ENCODE assay signal across 18 cellular contexts in genomic region chr18:43627833-43628370, GRCh38.
DNase-seq lines count a peak whose midpoint lies in the region; ATAC-seq and TF ChIP-seq lines count a peak whose summit lies in the region.
"Had no signal": no experiment of that assay in that cellular context is flagged by ENCODE, and none has a peak within 500 bp of the region (broad histone marks: within the 10 kb centered on the region; RNA-seq: fewer than 3 reads in every experiment).

No MANE protein-coding gene starts in this region.

- H3K79me1 ChIP-seq in mesenchymal stem cell (replicated peaks; ENCODE audit: low read length, poor library complexity, severe bottlenecking), result no peaks in the 10 kb centered on the region

- DNase-seq in DMS79 treated with DMSO at 0.1 percent for 48 hours (lab: John Stamatoyannopoulos, UW) (peak; percentile 22), NCI-H146 (lab: John Stamatoyannopoulos, UW) (peak; percentile 100), NCI-H748 (lab: John Stamatoyannopoulos, UW; ENCODE audit: unreplicated experiment) (peak; percentile 100), mesenchymal stem cell (no peak), KBM-7 (no peak), T-helper 9 cell (no peak), GM10248 (ENCODE audit: extremely low spot score) (no peak)
- DNase-seq: activated naive CD8-positive, alpha-beta T cell treated with anti-CD3 and anti-CD28 coated beads, Interleukin-2, amount 10 ng/mL, durations not matched to agents 7 days and 5 days; body of pancreas; GOT3; heart left ventricle; NCI-H2029 treated with DMSO at 0.1 percent for 48 hours; ovary; stimulated activated naive B cell treated with anti-CD40 and anti-IgM and Interleukin-4, amounts not matched to agents 10 μg/mL and 1 μg/mL and 100 μg/mL, for 72 hours had no signal

- H3K4ac ChIP-seq in mesenchymal stem cell (ENCODE audit: low read depth in 1 of 2, low read length in 2 of 2), result no peak overlapping the region

- H3K36me3 ChIP-seq in mesenchymal stem cell (ENCODE audit: control insufficient read depth in 1 of 2, insufficient read depth in 2 of 2, low read depth in 1 of 2, low read length in 2 of 2), result no peaks in the 10 kb centered on the region
- H3K36me3 ChIP-seq: heart left ventricle, ovary had no signal

- H3K9ac ChIP-seq in mesenchymal stem cell (ENCODE audit: low read length), result no peak overlapping the region

- in situ Hi-C loops in KBM-7 (cut with MboI; ENCODE audit: low pct_unique_long_range_greater_than_20kb, low sequenced_read_pairs), result no loop called here

- TF ChIP-seq CTCF in GM10248 (IDR thresholded peaks at IDR 0.05; ENCODE audit: control extremely low read depth, extremely low read depth, low read depth, missing control alignments), result no peak

- no peak overlapping the region for H2AFZ ChIP-seq in mesenchymal stem cell (ENCODE audit: low read depth, low read length)

- H2BK12ac ChIP-seq in mesenchymal stem cell (ENCODE audit: low read length in 2 of 2), result no peak overlapping the region

- no peak overlapping the region for H2BK5ac ChIP-seq in mesenchymal stem cell (ENCODE audit: low read depth, low read length, poor library complexity, severe bottlenecking)

- no peak overlapping the region for H3K23ac ChIP-seq in mesenchymal stem cell (ENCODE audit: low read length in 2 of 2)

- no peak overlapping the region for H3K27ac ChIP-seq in mesenchymal stem cell (ENCODE audit: low read length, poor library complexity, severe bottlenecking)
- H3K27ac ChIP-seq: body of pancreas, coronary artery, heart left ventricle, ovary had no signal

- H3K14ac ChIP-seq in mesenchymal stem cell (ENCODE audit: low read length in 2 of 2), result peak overlapping the region in 1 of 2 experiments; percentile 75

- H3K27me3 ChIP-seq in mesenchymal stem cell (ENCODE audit: control insufficient read depth in 1 of 2, insufficient read depth in 1 of 2, low read length in 2 of 2), result no peaks in the 10 kb centered on the region
- H3K27me3 ChIP-seq: body of pancreas, heart left ventricle, ovary had no signal

- H3K4me3 ChIP-seq in mesenchymal stem cell (ENCODE audit: insufficient read depth in 1 of 2, low read depth in 1 of 2, low read length in 2 of 2), result no peak overlapping the region
- H3K4me3 ChIP-seq: body of pancreas, coronary artery, heart left ventricle, lung, ovary had no signal

- WGBS in mesenchymal stem cell, result 81% methylated on average over 2 of the region's 3 CpGs

- POLR2A ChIA-PET in GM10248 (lab: Yijun Ruan, JAX), result interaction anchor here (0.6 kb wide), 1 partner anchor 1928 kb away, joined by 4 read pairs; no protein-coding TSS in a partner anchor

- H3K4me2 ChIP-seq in mesenchymal stem cell (ENCODE audit: low read length, poor library complexity, severe bottlenecking), result no peak overlapping the region

- no peaks in the 10 kb centered on the region for H3K4me1 ChIP-seq in mesenchymal stem cell (ENCODE audit: control insufficient read depth, insufficient read depth, low read depth, low read length)
- H3K4me1 ChIP-seq: body of pancreas, heart left ventricle had no signal

- H2BK120ac ChIP-seq in mesenchymal stem cell (ENCODE audit: low read depth, low read length), result no peak overlapping the region

- CTCF ChIA-PET in GM10248 (lab: Yijun Ruan, JAX), result no interaction called here

- no peak overlapping the region for H4K8ac ChIP-seq in mesenchymal stem cell (ENCODE audit: low read length)

- no peak for ATAC-seq in HG03039 (IDR thresholded peaks at IDR 0.05; ENCODE audit: unreplicated experiment)
- ATAC-seq: body of pancreas; heart left ventricle; sciatic nerve; stimulated activated naive B cell treated with anti-CD40 and anti-IgM and Interleukin-4, amounts not matched to agents 10 μg/mL and 1 μg/mL and 100 μg/mL, for 72 hours had no signal

- H2BK15ac ChIP-seq in mesenchymal stem cell (ENCODE audit: low read depth, poor library complexity, severe bottlenecking), result peak overlapping the region; percentile 56

- no peaks in the 10 kb centered on the region for H3K9me3 ChIP-seq in mesenchymal stem cell (ENCODE audit: control insufficient read depth, low read length)
- H3K9me3 ChIP-seq: body of pancreas, heart left ventricle, ovary had no signal

- H2AK5ac ChIP-seq in mesenchymal stem cell (ENCODE audit: low read length, severe bottlenecking), result no peak overlapping the region

- H4K91ac ChIP-seq in mesenchymal stem cell (ENCODE audit: low read length), result peak overlapping the region; percentile 56

- H3K18ac ChIP-seq in mesenchymal stem cell (ENCODE audit: low read depth in 1 of 2, low read length in 2 of 2), result peak overlapping the region in 1 of 2 experiments; percentile 34

Comparison
In these comparisons a context has a peak if more than half of its experiments do, and no peak if none do; other contexts are left out.
1. DNase-seq: peak in DMS79 treated with DMSO at 0.1 percent for 48 hours (single experiment), NCI-H146 (single experiment) and NCI-H748 (single experiment); none in mesenchymal stem cell (single experiment), KBM-7 (single experiment), T-helper 9 cell (single experiment) and GM10248 (single experiment).